ENCODE assay signal across 1 cellular context in genomic region chr5:61417345-61417744, GRCh38.
TF ChIP-seq lines count a peak whose summit lies in the region.

No MANE protein-coding gene starts in this region.

TF ChIP-seq in SK-N-SH, 30 proteins besides CTCF, POLR2A, EP300 and RAD21 (continued from another document):
- no peak for TF ChIP-seq TAF1 (IDR thresholded peaks at IDR 0.05; ENCODE audit: borderline replicate concordance, low read depth, low read length)
- TF ChIP-seq EZH2phosphoT487 (IDR thresholded peaks at IDR 0.05; ENCODE audit: borderline replicate concordance, low read depth): no peak
- no peak for TF ChIP-seq FOXJ3 (CRISPR knock-in tag; IDR thresholded peaks at IDR 0.05)
- no peak for TF ChIP-seq SIN3A (IDR thresholded peaks at IDR 0.05; ENCODE audit: borderline replicate concordance, low read depth, low read length)
- no peak for TF ChIP-seq NRF1 (IDR thresholded peaks at IDR 0.05; ENCODE audit: low read depth, low read length)
- TF ChIP-seq ELF1 (IDR thresholded peaks at IDR 0.05): no peak
- no peak for TF ChIP-seq MXI1 (IDR thresholded peaks at IDR 0.05; ENCODE audit: low read depth, low read length)
- TF ChIP-seq CHD2 (IDR thresholded peaks at IDR 0.05; ENCODE audit: low read length, partially characterized antibody): no peak
- TF ChIP-seq MAX (IDR thresholded peaks at IDR 0.05; ENCODE audit: low read depth): no peak
- no peak for TF ChIP-seq POLR2AphosphoS5 (IDR thresholded peaks at IDR 0.05; ENCODE audit: low read depth, low read length)
